ENCODE assay signal across 8 cellular contexts in the genomic region with DNA sequence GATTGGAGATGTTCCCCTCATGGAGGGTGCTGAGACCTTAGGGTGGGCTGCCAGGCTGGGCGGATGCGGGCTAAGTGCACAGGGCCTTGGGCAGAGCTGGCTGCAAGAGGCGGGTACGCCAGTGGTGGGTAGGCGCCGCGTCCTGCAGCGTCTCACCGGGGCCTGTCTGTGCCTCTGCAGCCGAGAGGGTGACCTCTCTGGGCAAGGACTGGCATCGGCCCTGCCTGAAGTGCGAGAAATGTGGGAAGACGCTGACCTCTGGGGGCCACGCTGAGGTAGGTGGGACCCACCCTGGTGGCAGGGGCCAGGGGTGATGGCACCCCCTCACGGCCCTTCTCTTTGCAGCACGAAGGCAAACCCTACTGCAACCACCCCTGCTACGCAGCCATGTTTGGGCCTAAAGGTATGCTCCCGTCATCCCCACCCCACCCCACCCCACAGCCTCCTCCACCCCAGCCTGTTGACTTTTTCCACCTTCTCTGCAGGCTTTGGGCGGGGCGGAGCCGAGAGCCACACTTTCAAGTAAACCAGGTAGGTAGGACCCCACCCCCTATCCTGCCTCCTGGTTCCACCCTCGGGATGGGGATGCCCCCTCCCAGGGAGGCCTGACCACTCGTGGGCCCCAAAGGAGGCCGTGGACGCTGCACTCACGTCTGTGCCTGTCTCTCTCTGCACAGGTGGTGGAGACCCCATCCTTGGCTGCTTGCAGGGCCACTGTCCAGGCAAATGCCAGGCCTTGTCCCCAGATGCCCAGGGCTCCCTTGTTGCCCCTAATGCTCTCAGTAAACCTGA. TPM values are rescaled to one million over a fixed set of nuclear protein-coding genes. Genes with fewer than 3 reads are reported as not detected.
DNase-seq lines count a peak whose midpoint lies in the region; ATAC-seq and TF ChIP-seq lines count a peak whose summit lies in the region.

No MANE protein-coding gene starts in this region.

- no TSS peak for BruUV-seq in PC-3 (replicated peaks; lab: Mats Ljungman, UMichigan)

- H2BK15ac ChIP-seq in neuronal stem cell (ENCODE audit: low read length), result peak overlapping the region; percentile 99

- no peaks in the 10 kb centered on the region for H3K36me3 ChIP-seq in CD4-positive, CD25-positive, alpha-beta regulatory T cell (ENCODE audit: control insufficient read depth, insufficient read depth, low read length)
- H3K36me3 ChIP-seq in PC-3 (ENCODE audit: low read depth, low read length) (no peaks in the 10 kb centered on the region), neuronal stem cell (replicated peaks in 1 of 2; ENCODE audit: control insufficient read depth in 2 of 2, insufficient read depth in 2 of 2, low read length in 2 of 2) (peaks cover 2 to 7% of the 10 kb centered on the region in 2 donors)

- H3K9ac ChIP-seq in PC-3 (ENCODE audit: low read length) (peak overlapping the region; percentile 65; the same call in 1 of the 2 replicates), neuronal stem cell (ENCODE audit: low read depth, low read length, poor library complexity) (peak overlapping the region; percentile 32)

- peaks cover 0 to 55% (median 13%) of the 10 kb centered on the region in 4 donors for H3K4me1 Mint-ChIP-seq in CD4-positive, CD25-positive, alpha-beta regulatory T cell

- peak in 2 of 3 donors; percentile 40 to 49 for DNase-seq in CD4-positive, CD25-positive, alpha-beta regulatory T cell
- DNase-seq in PC-3 (no peak), dorsolateral prefrontal cortex (no peak), neuronal stem cell (ENCODE audit: low spot score) (no peak), DMS 273 treated with DMSO at 0.1 percent for 48 hours (lab: John Stamatoyannopoulos, UW) (no peak)

- CTCF ChIA-PET in PC-3 (lab: Charles Lee), result interaction anchor here (0.6 to 2.7 kb wide), 3 partner anchors 7 to 117 kb away, joined by 5 to 24 read pairs (median 10); no protein-coding TSS in a partner anchor

- peak overlapping the region; percentile 85 for H2BK5ac ChIP-seq in neuronal stem cell (ENCODE audit: low read length)

- peak overlapping the region; percentile 91 to 95 (median 92) for H3K27ac Mint-ChIP-seq in CD4-positive, CD25-positive, alpha-beta regulatory T cell

- peak overlapping the region; percentile 93 for H3K18ac ChIP-seq in neuronal stem cell (ENCODE audit: low read length)

- no CpG with 5 or more reads among the region's 26 CpGs for WGBS in neuronal stem cell (ENCODE audit: extremely low coverage in 2 of 2, insufficient read length in 2 of 2, insufficient replicate concordance in 1 of 2), 2 donors

- no peaks in the 10 kb centered on the region for H3K9me3 Mint-ChIP-seq in CD4-positive, CD25-positive, alpha-beta regulatory T cell

- H3F3A ChIP-seq in PC-3 (ENCODE audit: low read length, unreplicated experiment), result no peaks in the 10 kb centered on the region

- peaks cover 11% of the 10 kb centered on the region for H4K20me1 ChIP-seq in PC-3 (ENCODE audit: low read length)

- TF ChIP-seq CTCF in PC-3 (conservative IDR thresholded peaks at IDR 0.05; ENCODE audit: low read depth, low read length) (no peak), dorsolateral prefrontal cortex (IDR thresholded peaks at IDR 0.05 in 54 of 56, conservative IDR thresholded peaks at IDR 0.05 in 2 of 56; ENCODE audit: low read depth in 1 of 56, partially characterized antibody in 56 of 56) (peak in 1 of 56 donors; percentile 4)

- peaks cover 81% of the 10 kb centered on the region for H3K4me1 ChIP-seq in CD4-positive, CD25-positive, alpha-beta regulatory T cell (ENCODE audit: control insufficient read depth, insufficient read depth, low read length, poor library complexity, severe bottlenecking)
- H3K4me1 ChIP-seq in PC-3 (ENCODE audit: insufficient read depth, low read length) (peaks cover 30% of the 10 kb centered on the region), neuronal stem cell (ENCODE audit: control insufficient read depth in 2 of 2, insufficient read depth in 1 of 2, low read depth in 1 of 2, low read length in 2 of 2) (peaks cover 44 to 45% of the 10 kb centered on the region in 2 donors)

- H3K4me2 ChIP-seq in PC-3 (ENCODE audit: low read length), result peak overlapping the region; percentile 83
- peak overlapping the region; percentile 73 for H3K4me2 ChIP-seq in neuronal stem cell (ENCODE audit: insufficient read depth, low read length, poor library complexity, severe bottlenecking)

- no peaks in the 10 kb centered on the region for H3K36me3 Mint-ChIP-seq in CD4-positive, CD25-positive, alpha-beta regulatory T cell

- peak overlapping the region; percentile 55 for H3K4me3 ChIP-seq in CD4-positive, CD25-positive, alpha-beta regulatory T cell (ENCODE audit: low read depth, low read length)
- H3K4me3 ChIP-seq in PC-3 (ENCODE audit: low read length) (peak overlapping the region; percentile 66), dorsolateral prefrontal cortex (peak overlapping the region in 41 of 59 donors; percentile 14 to 84 (median 35)), neuronal stem cell (ENCODE audit: low read length in 2 of 2) (peak overlapping the region in 1 of 2 donors; percentile 21)

- H3K27ac ChIP-seq in CD4-positive, CD25-positive, alpha-beta regulatory T cell (ENCODE audit: insufficient read depth, low read length, poor library complexity, severe bottlenecking), result peak overlapping the region; percentile 100
- H3K27ac ChIP-seq in PC-3 (ENCODE audit: low read length) (no peak overlapping the region), dorsolateral prefrontal cortex (peak overlapping the region in 17 of 59 donors; percentile 6 to 96 (median 92)), neuronal stem cell (replicated peaks; ENCODE audit: low read length) (peak overlapping the region; percentile 77)

- H4K91ac ChIP-seq in neuronal stem cell (ENCODE audit: low read depth, low read length, poor library complexity), result peak overlapping the region; percentile 69

- POLR2A ChIA-PET in PC-3 (lab: Charles Lee; ENCODE audit: unreplicated experiment), result no interaction called here

- H3K4ac ChIP-seq in neuronal stem cell (ENCODE audit: low read length), result peak overlapping the region; percentile 19

- H3K27me3 Mint-ChIP-seq in CD4-positive, CD25-positive, alpha-beta regulatory T cell, result peaks cover 5% of the 10 kb centered on the region

- peak overlapping the region; percentile 80 for H3K23ac ChIP-seq in neuronal stem cell (ENCODE audit: low read depth, low read length, poor library complexity)

- no peak overlapping the region for H2AFZ ChIP-seq in PC-3 (ENCODE audit: low read length)
- no peak overlapping the region for H2AFZ ChIP-seq in neuronal stem cell (ENCODE audit: low read length)

- ATAC-seq in CD4-positive, CD25-positive, alpha-beta regulatory T cell (ENCODE audit: low read depth in 2 of 2), result no peak
- ATAC-seq in PC-3, result no peak
- ATAC-seq in GM18861 (IDR thresholded peaks at IDR 0.05; ENCODE audit: unreplicated experiment), result no peak
- ATAC-seq in GM18502 (IDR thresholded peaks at IDR 0.05; ENCODE audit: poor library complexity, unreplicated experiment), result no peak
- no peak for ATAC-seq in HG02870 (IDR thresholded peaks at IDR 0.05; ENCODE audit: unreplicated experiment)

- H2BK120ac ChIP-seq in neuronal stem cell (ENCODE audit: low read depth, low read length), result peak overlapping the region; percentile 63

- no peaks in the 10 kb centered on the region for H3K9me2 ChIP-seq in PC-3 (replicated peaks; ENCODE audit: low read length)

- H3K14ac ChIP-seq in neuronal stem cell (ENCODE audit: low read length), result peak overlapping the region; percentile 99

- peak overlapping the region; percentile 90 to 96 (median 93) for H3K4me3 Mint-ChIP-seq in CD4-positive, CD25-positive, alpha-beta regulatory T cell

- intact Hi-C loops in PC-3 (cut with micrococcal nuclease) (no loop called here), dorsolateral prefrontal cortex (cut with DNase I) (loop anchor here in 1 of 2 donors (2.0 kb wide), 1 partner anchor 117 kb away; no protein-coding TSS in a partner anchor)

- H3K9me3 ChIP-seq in CD4-positive, CD25-positive, alpha-beta regulatory T cell (ENCODE audit: control insufficient read depth in 2 of 2, low read length in 2 of 2), result no peaks in the 10 kb centered on the region
- no peaks in the 10 kb centered on the region for H3K9me3 ChIP-seq in PC-3 (ENCODE audit: low read length)
- no peaks in the 10 kb centered on the region for H3K9me3 ChIP-seq in neuronal stem cell (replicated peaks in 1 of 2; ENCODE audit: control insufficient read depth in 2 of 2, insufficient read depth in 1 of 2, low read depth in 1 of 2, low read length in 2 of 2)

- H4K8ac ChIP-seq in neuronal stem cell (ENCODE audit: low read depth, low read length), result peak overlapping the region; percentile 65

- peaks cover 12% of the 10 kb centered on the region for H3K79me1 ChIP-seq in neuronal stem cell (ENCODE audit: low read depth, low read length)

- H3K79me2 ChIP-seq in PC-3 (ENCODE audit: low read length), result peaks cover 13% of the 10 kb centered on the region

- H3K27me3 ChIP-seq in CD4-positive, CD25-positive, alpha-beta regulatory T cell (ENCODE audit: control insufficient read depth, insufficient read depth, low read length), result no peaks in the 10 kb centered on the region
- H3K27me3 ChIP-seq in PC-3 (ENCODE audit: low read length) (no peaks in the 10 kb centered on the region), dorsolateral prefrontal cortex (peaks cover 0 to 34% (median 18%) of the 10 kb centered on the region in 45 donors), neuronal stem cell (ENCODE audit: control insufficient read depth in 3 of 3, insufficient read depth in 3 of 3, low read depth in 1 of 3, low read length in 3 of 3) (peaks cover 0 to 20% (median 4%) of the 10 kb centered on the region in 3 experiments)

- peak overlapping the region; percentile 87 for H2AK5ac ChIP-seq in neuronal stem cell (ENCODE audit: low read depth, low read length)

- H2BK12ac ChIP-seq in neuronal stem cell (ENCODE audit: low read length), result peak overlapping the region; percentile 99

RNA-seq across cellular contexts. Expression of gene CRIP1, which starts 1.5 kb away (rescaled TPM):
- 558 TPM for total RNA-seq in CD4-positive, CD25-positive, alpha-beta regulatory T cell
- 1,000 to 10,000 TPM; 1,044 to 2,243 (median 1,681) TPM for polyA plus RNA-seq in CD4-positive, CD25-positive, alpha-beta regulatory T cell
- total RNA-seq in PC-3 (2014; rRNA removed) (45.9 and 48.7 TPM in 2 replicates), dorsolateral prefrontal cortex (10 to 100 TPM in 36 of 120 experiments, 1 to 10 TPM in 80, under 1 TPM in 1, not detected in 3; 0.64 to 75.6 (median 7.4) TPM)
- 98.0 TPM for polyA plus RNA-seq in neuronal stem cell (2013, experiment 1 of 2)
- 93.7 TPM for polyA plus RNA-seq in neuronal stem cell (2013, experiment 2 of 2)

RNA-seq across cellular contexts. Expression of gene TEDC1, which starts 2.9 kb away (rescaled TPM):
- 118 TPM for total RNA-seq in CD4-positive, CD25-positive, alpha-beta regulatory T cell
- polyA plus RNA-seq in CD4-positive, CD25-positive, alpha-beta regulatory T cell, result 10 to 100 TPM in 1 of 4 donors, 1 to 10 TPM in 3; 5.5 to 10.4 (median 7.9) TPM
- 66.7 and 108 TPM in 2 replicates for total RNA-seq in PC-3 (2014; rRNA removed)
- total RNA-seq in dorsolateral prefrontal cortex, result 10 to 100 TPM in 118 of 120 experiments, 1 to 10 TPM in 2; 8.9 to 23.4 (median 15.6) TPM
- polyA plus RNA-seq in neuronal stem cell (2013, experiment 1 of 2), result 13.4 TPM
- polyA plus RNA-seq in neuronal stem cell (2013, experiment 2 of 2), result 11.7 TPM

RNA-seq across cellular contexts. Expression of gene CRIP2, which starts 13.6 kb away (rescaled TPM):
- 37.1 TPM for total RNA-seq in CD4-positive, CD25-positive, alpha-beta regulatory T cell
- 100 to 1,000 TPM in 2 of 4 donors, 10 to 100 TPM in 2; 12.0 to 131 (median 72.9) TPM for polyA plus RNA-seq in CD4-positive, CD25-positive, alpha-beta regulatory T cell
- total RNA-seq in PC-3 (2014; rRNA removed) (100 and 109 TPM in 2 replicates), dorsolateral prefrontal cortex (100 to 1,000 TPM in 116 of 120 experiments, 10 to 100 TPM in 4; 67.0 to 225 (median 142) TPM)
- 16.9 TPM for polyA plus RNA-seq in neuronal stem cell (2013, experiment 1 of 2)
- polyA plus RNA-seq in neuronal stem cell (2013, experiment 2 of 2), result 15.2 TPM

RNA-seq across cellular contexts. Expression of gene TMEM121, which starts 38.2 kb away (rescaled TPM):
- total RNA-seq in CD4-positive, CD25-positive, alpha-beta regulatory T cell, result 1.8 TPM
- 1 to 10 TPM; 3.4 to 5.8 (median 4.4) TPM for polyA plus RNA-seq in CD4-positive, CD25-positive, alpha-beta regulatory T cell
- total RNA-seq in PC-3 (2014; rRNA removed), result 27.5 and 33.6 TPM in 2 replicates
- 10 to 100 TPM; 11.9 to 30.7 (median 19.1) TPM for total RNA-seq in dorsolateral prefrontal cortex
- polyA plus RNA-seq in neuronal stem cell (2013, experiment 1 of 2), result 7.2 TPM
- 6.3 TPM for polyA plus RNA-seq in neuronal stem cell (2013, experiment 2 of 2)

Comparison
In these comparisons a context has a peak if more than half of its experiments do, and no peak if none do; other contexts are left out.
1. DNase-seq: peak in CD4-positive, CD25-positive, alpha-beta regulatory T cell (2 of 3); none in PC-3 (single experiment), dorsolateral prefrontal cortex (0 of 10), neuronal stem cell (single experiment) and DMS 273 treated with DMSO at 0.1 percent for 48 hours (single experiment).